9 cellular contexts compared by ENCODE assay signal in genomic region chr3:177191108-177191779, GRCh38. TPM values are rescaled to one million over a fixed set of nuclear protein-coding genes. Genes with fewer than 3 reads are reported as not detected.
A peak's percentile ranks its signal among the peaks of the same experiment; 100 is the strongest.
DNase-seq lines count a peak whose midpoint lies in the region; ATAC-seq and TF ChIP-seq lines count a peak whose summit lies in the region.
"Had no signal": no experiment of that assay in that cellular context is flagged by ENCODE, and none has a peak within 500 bp of the region (broad histone marks: within the 10 kb centered on the region; RNA-seq: fewer than 3 reads in every experiment).

No MANE protein-coding gene starts in this region.

- ATAC-seq in GM21786 (IDR thresholded peaks at IDR 0.05; ENCODE audit: unreplicated experiment) (peak; percentile 56), GM19395 (IDR thresholded peaks at IDR 0.05; ENCODE audit: unreplicated experiment) (no peak)

- H3K9me3 ChIP-seq in AG04450 (ENCODE audit: control insufficient read depth, insufficient read depth, low read length) = no peaks in the 10 kb centered on the region; the same call in 1 of the 2 replicates
- no peaks in the 10 kb centered on the region for H3K9me3 ChIP-seq in iPS-20b (ENCODE audit: insufficient read depth, low read depth, low read length)

- peak overlapping the region; percentile 13; the same call in 1 of the 2 replicates for H3K9ac ChIP-seq in iPS-20b (ENCODE audit: low read depth, low read length)

- H3K27me3 ChIP-seq in AG04450 (ENCODE audit: control insufficient read depth, insufficient read depth, low read length) (no peaks in the 10 kb centered on the region), iPS-20b (ENCODE audit: insufficient read depth, low read length) (no peaks in the 10 kb centered on the region)

- H3K36me3 ChIP-seq in iPS-20b (ENCODE audit: insufficient read depth, low read depth, low read length) = no peaks in the 10 kb centered on the region

- peak overlapping the region; percentile 21 for H3K27ac ChIP-seq in AG04450 (ENCODE audit: low read depth, low read length)
- H3K27ac ChIP-seq in iPS-20b (ENCODE audit: low read length) = peak overlapping the region; percentile 23

- TF ChIP-seq CTCF in AG04450 (IDR thresholded peaks at IDR 0.05; ENCODE audit: low read depth, low read length) (no peak), foreskin fibroblast (IDR thresholded peaks at IDR 0.05; ENCODE audit: low read depth, low read length) (no peak)

- POLR2A ChIA-PET in AG04450 (lab: Yijun Ruan, JAX) = no interaction called here

- peaks cover 28% of the 10 kb centered on the region; the same call in 1 of the 2 replicates for H3K4me1 ChIP-seq in iPS-20b (ENCODE audit: insufficient read depth, low read length)

- H3K4me3 ChIP-seq in AG04450 (ENCODE audit: low read depth, low read length) (no peak overlapping the region), iPS-20b (ENCODE audit: low read length) (peak overlapping the region; percentile 20), foreskin fibroblast (ENCODE audit: low read depth in 1 of 2, low read length in 2 of 2) (no peak overlapping the region)

- DNase-seq in AG04450 (ENCODE audit: low read depth, low spot score) (no peak), SIG-M5 treated with dmso at 0.1 percent for 504 hours (lab: John Stamatoyannopoulos, UW; ENCODE audit: unreplicated experiment) (peak; percentile 67), foreskin fibroblast (no peak), NCI-H345 treated with DMSO at 0.1 percent for 48 hours (lab: John Stamatoyannopoulos, UW; ENCODE audit: unreplicated experiment) (no peak), amniotic stem cell (lab: John Stamatoyannopoulos, UW) (no peak)
- DNase-seq: DMS53 had no signal

- CTCF ChIA-PET in AG04450 (lab: Charles Lee) = no interaction called here

RNA-seq across cellular contexts. Expression of gene TBL1XR1, which starts 6.0 kb away (rescaled TPM):
- polyA plus RNA-seq in AG04450 (2011; rRNA removed) = 199 and 207 TPM in 2 replicates
- 725 and 834 TPM in 2 replicates for polyA minus RNA-seq in AG04450 (2011; rRNA and poly(A)+ RNA removed)
